ENCODE assay signal across 26 cellular contexts in genomic region chr13:82522872-82523271, GRCh38.
"Had no signal": no experiment of that assay in that cellular context is flagged by ENCODE, and none has a peak within 500 bp of the region (broad histone marks: within the 10 kb centered on the region; RNA-seq: fewer than 3 reads in every experiment).

No MANE protein-coding gene starts in this region.

- H3K4me1 ChIP-seq: colonic mucosa, esophagus muscularis mucosa, esophagus squamous epithelium, foreskin keratinocyte, gastrocnemius medialis, gastroesophageal sphincter, heart left ventricle, heart right ventricle had no signal

- DNase-seq: colonic mucosa; cortex of kidney; dermis blood vessel endothelial cell; dorsolateral prefrontal cortex; effector CD4-positive, alpha-beta T cell; effector CD8-positive, alpha-beta T cell; effector memory CD4-positive, alpha-beta T cell; effector memory CD8-positive, alpha-beta T cell; endodermal cell; erythroblast; esophagus squamous epithelium; foreskin fibroblast; foreskin keratinocyte; foreskin melanocyte; gastrocnemius medialis; glutamatergic neuron; head of caudate nucleus; heart left ventricle; heart right ventricle had no signal

- FAIRE-seq: endothelial cell of umbilical vein had no signal

- H3K9me3 ChIP-seq: colonic mucosa, esophagus muscularis mucosa, esophagus squamous epithelium, gastrocnemius medialis, gastroesophageal sphincter, heart left ventricle, heart right ventricle had no signal

- H3K9me3 Mint-ChIP-seq: endodermal cell had no signal

- H3K27ac Mint-ChIP-seq: dendritic cell treated with granulocyte-macrophage colony-stimulating factor and Interleukin-4, amounts not matched to agents 40 ng/mL and 50 ng/mL, for 4 days; effector memory CD8-positive, alpha-beta T cell; endodermal cell had no signal

- H3K4me3 ChIP-seq: colonic mucosa, coronary artery, dorsolateral prefrontal cortex, esophagus muscularis mucosa, esophagus squamous epithelium, gastrocnemius medialis, gastroesophageal sphincter, heart left ventricle, heart right ventricle had no signal

- H3K4me3 Mint-ChIP-seq: dendritic cell treated with granulocyte-macrophage colony-stimulating factor and Interleukin-4, amounts not matched to agents 40 ng/mL and 50 ng/mL, for 4 days; effector memory CD8-positive, alpha-beta T cell; endodermal cell had no signal

- H3K27ac ChIP-seq: colonic mucosa, coronary artery, dorsolateral prefrontal cortex, epithelial cell of prostate, esophagus muscularis mucosa, esophagus squamous epithelium, foreskin keratinocyte, gastrocnemius medialis, gastroesophageal sphincter, heart left ventricle, heart right ventricle had no signal

- H3K36me3 ChIP-seq: colonic mucosa, esophagus muscularis mucosa, esophagus squamous epithelium, gastrocnemius medialis, gastroesophageal sphincter, heart left ventricle, heart right ventricle had no signal

- H3K27me3 Mint-ChIP-seq: dendritic cell treated with granulocyte-macrophage colony-stimulating factor and Interleukin-4, amounts not matched to agents 40 ng/mL and 50 ng/mL, for 4 days; effector memory CD8-positive, alpha-beta T cell had no signal

- ATAC-seq: effector memory CD8-positive, alpha-beta T cell; esophagus mucosa; foreskin keratinocyte; gastrocnemius medialis; gastroesophageal sphincter; heart left ventricle; heart right ventricle had no signal

- H3K27me3 ChIP-seq: colonic mucosa, dorsolateral prefrontal cortex, esophagus muscularis mucosa, esophagus squamous epithelium, foreskin keratinocyte, gastrocnemius medialis, gastroesophageal sphincter, heart left ventricle, heart right ventricle had no signal
